Comparison of ENCODE assay signal across 11 cellular contexts in genomic region chr7:84701524-84702306, GRCh38.
A peak's percentile ranks its signal among the peaks of the same experiment; 100 is the strongest.
DNase-seq lines count a peak whose midpoint lies in the region; ATAC-seq and TF ChIP-seq lines count a peak whose summit lies in the region.
"Had no signal": no experiment of that assay in that cellular context is flagged by ENCODE, and none has a peak within 500 bp of the region (broad histone marks: within the 10 kb centered on the region; RNA-seq: fewer than 3 reads in every experiment).

No MANE protein-coding gene starts in this region.

- no peaks in the 10 kb centered on the region for H3K36me3 ChIP-seq in vagina

- DNase-seq in Daoy (ENCODE audit: low read depth) (peak; percentile 94), NAMALWA (ENCODE audit: low spot score) (peak; percentile 15), dedifferentiated amniotic fluid mesenchymal stem cell (ENCODE audit: extremely low spot score) (peak; percentile 85), myocyte (ENCODE audit: low read depth) (peak; percentile 89), hippocampal formation (lab: John Stamatoyannopoulos, UW) (no peak), vagina (ENCODE audit: extremely low spot score in 2 of 2) (no peak)
- DNase-seq: H9, NCI-H1105 treated with DMSO at 0.1 percent for 48 hours had no signal

- no peak for ATAC-seq in GM21786 (IDR thresholded peaks at IDR 0.05; ENCODE audit: unreplicated experiment)
- no peak for ATAC-seq in GM18907 (IDR thresholded peaks at IDR 0.05; ENCODE audit: unreplicated experiment)
- ATAC-seq: left lobe of liver had no signal

- no peaks in the 10 kb centered on the region for H3K9me3 ChIP-seq in vagina

- TF ChIP-seq POLR2A in vagina (IDR thresholded peaks at IDR 0.05): no peak

- no peak overlapping the region for H3K27ac ChIP-seq in vagina

- H3K27me3 ChIP-seq in vagina: no peaks in the 10 kb centered on the region

- intact Hi-C loops in vagina (cut with DNase I): no loop called here

- TF ChIP-seq CTCF in vagina (IDR thresholded peaks at IDR 0.05): no peak

- no peaks in the 10 kb centered on the region for H3K4me1 ChIP-seq in vagina

- no peak overlapping the region for H3K4me3 ChIP-seq in vagina

Comparison
In these comparisons a context has a peak if more than half of its experiments do, and no peak if none do; other contexts are left out.
1. DNase-seq: peak in Daoy (single experiment), NAMALWA (single experiment), dedifferentiated amniotic fluid mesenchymal stem cell (single experiment) and myocyte (single experiment); none in hippocampal formation (0 of 2) and vagina (0 of 2).